In genomic region chr17:32298298-32298697, GRCh38 we compare ENCODE assay signal across 1 cellular context.
TF ChIP-seq lines count a peak whose summit lies in the region.

No MANE protein-coding gene starts in this region.

TF ChIP-seq in HCT116, 20 proteins besides CTCF, POLR2A, EP300 and RAD21:
- TF ChIP-seq FOSL1 (IDR thresholded peaks at IDR 0.05; ENCODE audit: low read depth) (no peak), REST (IDR thresholded peaks at IDR 0.05; ENCODE audit: low read depth) (no peak), CEBPB (IDR thresholded peaks at IDR 0.05; ENCODE audit: low read depth) (no peak), YY1 (IDR thresholded peaks at IDR 0.05; ENCODE audit: extremely low read depth, insufficient replicate concordance, low read depth, low read length) (no peak), TCF7L2 (IDR thresholded peaks at IDR 0.05; ENCODE audit: borderline replicate concordance, extremely low read depth, insufficient read depth, insufficient read length) (no peak), SP1 (IDR thresholded peaks at IDR 0.05; ENCODE audit: low read depth) (no peak), ZNF274 (IDR thresholded peaks at IDR 0.05; ENCODE audit: low read depth, low read length) (no peak), POLR2AphosphoS5 (IDR thresholded peaks at IDR 0.05; ENCODE audit: low read depth, low read length) (no peak), ATF3 (IDR thresholded peaks at IDR 0.05) (no peak), SIN3A (IDR thresholded peaks at IDR 0.05; ENCODE audit: low read depth) (no peak), EZH2phosphoT487 (IDR thresholded peaks at IDR 0.05; ENCODE audit: borderline replicate concordance) (no peak), EZH2 (IDR thresholded peaks at IDR 0.05) (no peak), CBX3 (IDR thresholded peaks at IDR 0.05; ENCODE audit: low read depth) (no peak), EGR1 (IDR thresholded peaks at IDR 0.05; ENCODE audit: low read depth) (no peak), JUND (IDR thresholded peaks at IDR 0.05) (no peak), SRF (IDR thresholded peaks at IDR 0.05; ENCODE audit: low read depth) (no peak)
- TF ChIP-seq, protein P1, sequence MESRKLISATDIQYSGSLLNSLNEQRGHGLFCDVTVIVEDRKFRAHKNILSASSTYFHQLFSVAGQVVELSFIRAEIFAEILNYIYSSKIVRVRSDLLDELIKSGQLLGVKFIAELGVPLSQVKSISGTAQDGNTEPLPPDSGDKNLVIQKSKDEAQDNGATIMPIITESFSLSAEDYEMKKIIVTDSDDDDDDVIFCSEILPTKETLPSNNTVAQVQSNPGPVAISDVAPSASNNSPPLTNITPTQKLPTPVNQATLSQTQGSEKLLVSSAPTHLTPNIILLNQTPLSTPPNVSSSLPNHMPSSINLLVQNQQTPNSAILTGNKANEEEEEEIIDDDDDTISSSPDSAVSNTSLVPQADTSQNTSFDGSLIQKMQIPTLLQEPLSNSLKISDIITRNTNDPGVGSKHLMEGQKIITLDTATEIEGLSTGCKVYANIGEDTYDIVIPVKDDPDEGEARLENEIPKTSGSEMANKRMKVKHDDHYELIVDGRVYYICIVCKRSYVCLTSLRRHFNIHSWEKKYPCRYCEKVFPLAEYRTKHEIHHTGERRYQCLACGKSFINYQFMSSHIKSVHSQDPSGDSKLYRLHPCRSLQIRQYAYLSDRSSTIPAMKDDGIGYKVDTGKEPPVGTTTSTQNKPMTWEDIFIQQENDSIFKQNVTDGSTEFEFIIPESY (IDR thresholded peaks at IDR 0.05; ENCODE audit: extremely low read depth, insufficient replicate concordance, low read length): no peak
- TF ChIP-seq, protein P2, sequence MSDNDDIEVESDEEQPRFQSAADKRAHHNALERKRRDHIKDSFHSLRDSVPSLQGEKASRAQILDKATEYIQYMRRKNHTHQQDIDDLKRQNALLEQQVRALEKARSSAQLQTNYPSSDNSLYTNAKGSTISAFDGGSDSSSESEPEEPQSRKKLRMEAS (IDR thresholded peaks at IDR 0.05): no peak
